In the genomic region with DNA sequence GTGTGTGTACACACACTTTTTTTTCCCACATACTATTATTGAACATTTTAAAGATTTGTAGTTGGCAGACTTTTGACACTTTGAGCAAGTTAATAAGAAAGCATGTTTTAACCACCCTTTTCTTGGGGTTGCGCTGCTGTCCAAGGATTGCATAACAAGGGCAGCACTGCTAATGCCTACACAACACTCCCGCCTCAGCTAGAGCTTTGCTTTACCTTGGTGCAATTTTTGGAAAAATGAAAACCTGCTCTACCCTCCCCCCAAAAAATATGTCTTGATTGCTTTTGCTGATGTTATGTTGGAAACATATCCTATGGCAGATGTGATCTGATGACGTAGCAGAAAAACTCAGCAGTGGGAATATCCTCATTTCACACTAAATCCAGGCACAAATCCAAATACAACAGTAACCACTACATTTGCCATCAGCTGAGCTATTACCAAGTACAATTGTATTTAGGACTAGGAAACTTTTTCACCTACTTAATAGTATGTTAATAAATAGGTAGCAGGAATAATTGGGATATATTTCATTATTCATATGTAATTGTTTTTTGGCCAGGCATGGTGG, we compare ENCODE assay signal across 11 cellular contexts. TPM values are rescaled to one million over a fixed set of nuclear protein-coding genes. Genes with fewer than 3 reads are reported as not detected.
DNase-seq lines count a peak whose midpoint lies in the region; ATAC-seq and TF ChIP-seq lines count a peak whose summit lies in the region.
"Had no signal": no experiment of that assay in that cellular context is flagged by ENCODE, and none has a peak within 500 bp of the region (broad histone marks: within the 10 kb centered on the region; RNA-seq: fewer than 3 reads in every experiment).

No MANE protein-coding gene starts in this region.

- H2AFZ ChIP-seq in hepatocyte = no peak overlapping the region

- no peak for DNase-seq in HFFc6
- peak; percentile 51 for DNase-seq in brain microvascular endothelial cell
- DNase-seq in hepatocyte (ENCODE audit: low spot score) = no peak
- DNase-seq in stomach = no peak
- no peak for DNase-seq in globus pallidus (ENCODE audit: low spot score)
- no peak for DNase-seq in GM10266 (ENCODE audit: extremely low spot score)
- DNase-seq in NCI-H1092 (lab: John Stamatoyannopoulos, UW) = no peak
- DNase-seq: activated gamma-delta T cell treated with Interleukin-2 at 50 U/mL for 16 hours, naive B cell, NCI-H774 had no signal

- H3K4me2 ChIP-seq in hepatocyte = peak overlapping the region; percentile 27

- peaks cover 35% of the 10 kb centered on the region for H3K4me1 Mint-ChIP-seq in HFFc6 (ENCODE audit: low read depth)

- H3K4me3 ChIP-seq in brain microvascular endothelial cell (ENCODE audit: low read depth, low read length) (no peak overlapping the region), hepatocyte (no peak overlapping the region), stomach (no peak overlapping the region)

- no peak overlapping the region for H3K4me3 Mint-ChIP-seq in HFFc6
- H3K4me3 Mint-ChIP-seq: naive B cell had no signal

- no peaks in the 10 kb centered on the region for H3K9me3 Mint-ChIP-seq in HFFc6
- H3K9me3 Mint-ChIP-seq: naive B cell had no signal

- no peak for TF ChIP-seq EP300 in stomach (IDR thresholded peaks at IDR 0.05)

- in situ Hi-C loops in brain microvascular endothelial cell (cut with HindIII; ENCODE audit: low pct_ligation_motif_present, low sequenced_read_pairs) = no loop called here

- no peaks in the 10 kb centered on the region for H3K27me3 Mint-ChIP-seq in HFFc6 (ENCODE audit: insufficient read depth)
- H3K27me3 Mint-ChIP-seq: naive B cell had no signal

- H3K9me2 ChIP-seq in hepatocyte (replicated peaks; ENCODE audit: insufficient read depth) = no peaks in the 10 kb centered on the region

- H3K79me2 ChIP-seq in hepatocyte = peaks cover 100% of the 10 kb centered on the region

- TF ChIP-seq CTCF in HFFc6 (IDR thresholded peaks at IDR 0.05) (no peak), brain microvascular endothelial cell (IDR thresholded peaks at IDR 0.05; ENCODE audit: low read depth, low read length, missing control alignments) (no peak), hepatocyte (IDR thresholded peaks at IDR 0.05; ENCODE audit: poor library complexity) (no peak), stomach (IDR thresholded peaks at IDR 0.05) (no peak), GM10266 (IDR thresholded peaks at IDR 0.05; ENCODE audit: control insufficient read depth, insufficient read depth, low read depth, missing control alignments) (no peak)

- H4K20me1 ChIP-seq in hepatocyte (ENCODE audit: insufficient read depth, poor library complexity, severe bottlenecking) = peaks cover 95% of the 10 kb centered on the region

- H3K27me3 ChIP-seq in brain microvascular endothelial cell (replicated peaks) (no peaks in the 10 kb centered on the region), hepatocyte (no peaks in the 10 kb centered on the region), stomach (no peaks in the 10 kb centered on the region)

- intact Hi-C loops in stomach (cut with DNase I; ENCODE audit: low total_unique reads) = loop anchor here (10.0 kb wide), 1 partner anchor 46 kb away; no protein-coding TSS in a partner anchor

- no peaks in the 10 kb centered on the region; the same call in 1 of the 2 replicates for H3K36me3 Mint-ChIP-seq in HFFc6 (ENCODE audit: low read depth)
- H3K36me3 Mint-ChIP-seq: naive B cell had no signal

- no peak for TF ChIP-seq POLR2A in stomach (IDR thresholded peaks at IDR 0.05)

- no peak overlapping the region for H3K27ac ChIP-seq in brain microvascular endothelial cell
- peak overlapping the region; percentile 12 for H3K27ac ChIP-seq in hepatocyte
- peak overlapping the region in 3 of 5 donors; percentile 42 to 55 (median 53) for H3K27ac ChIP-seq in stomach

- 78% methylated on average over 3 of the region's 3 CpGs for WGBS in hepatocyte (ENCODE audit: low lambda C conversion rate, missing lambda C conversion rate)
- WGBS in stomach, 5 donors = 43 to 63% (median 57%) methylated on average over 3 of the region's 3 CpGs

- peaks cover 7% of the 10 kb centered on the region for H3K4me1 ChIP-seq in hepatocyte (ENCODE audit: insufficient read depth)
- peaks cover 15 to 57% (median 30%) of the 10 kb centered on the region in 4 donors for H3K4me1 ChIP-seq in stomach

- peak overlapping the region; percentile 9 for H3K27ac Mint-ChIP-seq in HFFc6

- no peaks in the 10 kb centered on the region for H3K9me3 ChIP-seq in hepatocyte (ENCODE audit: low read depth)
- no peaks in the 10 kb centered on the region for H3K9me3 ChIP-seq in stomach

- H3K36me3 ChIP-seq in brain microvascular endothelial cell (replicated peaks) (no peaks in the 10 kb centered on the region), hepatocyte (replicated peaks; ENCODE audit: insufficient read depth, low read depth) (no peaks in the 10 kb centered on the region), stomach (peaks cover 0 to 3% (median 0%) of the 10 kb centered on the region in 4 donors)

- ATAC-seq in HG03460 (IDR thresholded peaks at IDR 0.05; ENCODE audit: unreplicated experiment) = no peak

RNA-seq across cellular contexts. Expression of gene UBE2R2, which starts 51.6 kb away (rescaled TPM):
- 10 to 100 TPM; 39.7 to 49.3 (median 46.6) TPM for total RNA-seq in HFFc6 (2021; fragmentation: NEBNext Ultra II Directional; extraction: Animal tissue kit (Norgen Biotek cat#: 25700))
- 41.2 and 41.4 TPM in 2 replicates for total RNA-seq in hepatocyte
- polyA plus RNA-seq in hepatocyte = 36.3 and 39.8 TPM in 2 replicates
- 100 to 1,000 TPM in 1 of 5 donors, 10 to 100 TPM in 3, 1 to 10 TPM in 1; 6.4 to 117 (median 25.9) TPM for total RNA-seq in stomach
- polyA plus RNA-seq in stomach = 10 to 100 TPM; 14.1 to 28.6 (median 14.9) TPM
